In the genomic region with DNA sequence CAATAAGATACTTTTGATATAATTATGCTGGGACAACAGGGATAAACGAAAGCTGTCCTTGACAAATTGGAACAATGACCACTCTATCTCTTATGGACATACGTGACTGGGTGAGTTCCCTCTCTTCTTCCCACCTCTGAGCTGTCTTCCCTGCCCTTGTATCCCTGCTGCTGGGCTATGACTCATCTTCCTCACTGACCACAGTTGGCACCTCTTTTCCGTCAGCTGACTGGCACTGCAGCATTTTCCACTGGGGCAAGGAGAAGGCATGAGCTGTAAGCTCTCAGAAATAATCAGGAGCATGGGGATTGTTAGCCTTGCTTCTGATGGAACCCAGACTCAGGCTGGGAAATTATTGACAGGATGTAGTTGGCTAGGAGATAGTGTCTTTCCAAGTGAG, we compare ENCODE assay signal across 12 cellular contexts. TPM values are rescaled to one million over a fixed set of nuclear protein-coding genes. Genes with fewer than 3 reads are reported as not detected.
DNase-seq lines count a peak whose midpoint lies in the region; ATAC-seq and TF ChIP-seq lines count a peak whose summit lies in the region.
"Had no signal": no experiment of that assay in that cellular context is flagged by ENCODE, and none has a peak within 500 bp of the region (broad histone marks: within the 10 kb centered on the region; RNA-seq: fewer than 3 reads in every experiment).

No MANE protein-coding gene starts in this region.

- WGBS in neuronal stem cell (ENCODE audit: extremely low coverage in 2 of 2, insufficient read length in 2 of 2, insufficient replicate concordance in 1 of 2), 2 donors, result no CpG with 5 or more reads among the region's 3 CpGs
- WGBS in thyroid gland, 2 donors, result 83 to 88% methylated on average over 3 of the region's 3 CpGs

- DNase-seq in Caki2 (ENCODE audit: low read depth) (peak; percentile 71), PC-9 (peak; percentile 64 to 76), epithelial cell of prostate (ENCODE audit: low read depth, low spot score) (peak; percentile 66), neuronal stem cell (ENCODE audit: low spot score) (no peak), NCI-H1436 (lab: John Stamatoyannopoulos, UW) (no peak), thyroid gland (no peak)
- DNase-seq: activated effector memory CD4-positive, alpha-beta T cell treated with Interleukin-2 at 50 U/mL for 16 hours; erythroblast; NCI-H1417 had no signal

- H3K4me2 ChIP-seq in PC-9 (peak overlapping the region; percentile 37; the same call in 1 of the 2 replicates), neuronal stem cell (ENCODE audit: insufficient read depth, low read length, poor library complexity, severe bottlenecking) (no peak overlapping the region)

- intact Hi-C loops in PC-9 (cut with micrococcal nuclease; ENCODE audit: unreplicated experiment), result no loop called here
- intact Hi-C loops in thyroid gland (cut with DNase I), result no loop called here

- no peak overlapping the region for H3K23ac ChIP-seq in neuronal stem cell (ENCODE audit: low read depth, low read length, poor library complexity)

- no peaks in the 10 kb centered on the region for H3K9me2 ChIP-seq in PC-9 (ENCODE audit: insufficient read depth)

- peak overlapping the region; percentile 7 for H3K18ac ChIP-seq in neuronal stem cell (ENCODE audit: low read length)

- no peak overlapping the region for H3K27ac ChIP-seq in PC-9
- H3K27ac ChIP-seq in epithelial cell of prostate, result no peak overlapping the region
- H3K27ac ChIP-seq in neuronal stem cell (replicated peaks; ENCODE audit: low read length), result no peak overlapping the region
- H3K27ac ChIP-seq in thyroid gland, result no peak overlapping the region

- H3K9ac ChIP-seq in neuronal stem cell (ENCODE audit: low read depth, low read length, poor library complexity), result no peak overlapping the region

- H2BK120ac ChIP-seq in neuronal stem cell (ENCODE audit: low read depth, low read length), result no peak overlapping the region

- no peaks in the 10 kb centered on the region for H4K20me1 ChIP-seq in PC-9 (ENCODE audit: insufficient read depth)

- in situ Hi-C loops in Caki2 (cut with HindIII; ENCODE audit: low pct_unique_long_range_greater_than_20kb, low sequenced_read_pairs), result no loop called here

- TF ChIP-seq POLR2A in thyroid gland (IDR thresholded peaks at IDR 0.05), result no peak

- no peak overlapping the region for H3K4ac ChIP-seq in neuronal stem cell (ENCODE audit: low read length)

- POLR2A ChIA-PET in PC-9 (lab: Charles Lee; ENCODE audit: unreplicated experiment), result interaction anchor here (0.6 kb wide), 1 partner anchor 708 kb away, joined by 11 read pairs; no protein-coding TSS in a partner anchor

- no peaks in the 10 kb centered on the region for H3K27me3 ChIP-seq in PC-9 (ENCODE audit: insufficient read depth, low read depth)
- H3K27me3 ChIP-seq in neuronal stem cell (ENCODE audit: control insufficient read depth in 3 of 3, insufficient read depth in 3 of 3, low read depth in 1 of 3, low read length in 3 of 3), result peaks cover 0 to 5% (median 0%) of the 10 kb centered on the region in 3 experiments
- no peaks in the 10 kb centered on the region for H3K27me3 ChIP-seq in thyroid gland

- H3K4me1 ChIP-seq in PC-9 (replicated peaks; ENCODE audit: insufficient read depth) (peaks cover 11% of the 10 kb centered on the region), neuronal stem cell (ENCODE audit: control insufficient read depth in 2 of 2, insufficient read depth in 1 of 2, low read depth in 1 of 2, low read length in 2 of 2) (peaks cover 0 to 1% of the 10 kb centered on the region in 2 donors), thyroid gland (no peaks in the 10 kb centered on the region)

- no peaks in the 10 kb centered on the region for H3K36me3 ChIP-seq in PC-9 (ENCODE audit: low read depth)
- no peaks in the 10 kb centered on the region for H3K36me3 ChIP-seq in neuronal stem cell (replicated peaks in 1 of 2; ENCODE audit: control insufficient read depth in 2 of 2, insufficient read depth in 2 of 2, low read length in 2 of 2)
- no peaks in the 10 kb centered on the region for H3K36me3 ChIP-seq in thyroid gland

- BruUV-seq in PC-9 (replicated peaks; lab: Mats Ljungman, UMichigan), result no TSS peak

- no peak overlapping the region for H4K8ac ChIP-seq in neuronal stem cell (ENCODE audit: low read depth, low read length)

- no peak overlapping the region for H3K14ac ChIP-seq in neuronal stem cell (ENCODE audit: low read length)

- H3K79me1 ChIP-seq in neuronal stem cell (ENCODE audit: low read depth, low read length), result no peaks in the 10 kb centered on the region

- no peak overlapping the region for H4K91ac ChIP-seq in neuronal stem cell (ENCODE audit: low read depth, low read length, poor library complexity)

- H2BK15ac ChIP-seq in neuronal stem cell (ENCODE audit: low read length), result no peak overlapping the region

- ATAC-seq in HG03571 (IDR thresholded peaks at IDR 0.05; ENCODE audit: unreplicated experiment) (no peak), GM18498 (IDR thresholded peaks at IDR 0.05; ENCODE audit: unreplicated experiment) (no peak)

- TF ChIP-seq CTCF in PC-9 (conservative IDR thresholded peaks at IDR 0.05) (no peak), thyroid gland (IDR thresholded peaks at IDR 0.05) (no peak)

- no peak overlapping the region for H2AK5ac ChIP-seq in neuronal stem cell (ENCODE audit: low read depth, low read length)

- CTCF ChIA-PET in PC-9 (lab: Charles Lee), result no interaction called here

- H2AFZ ChIP-seq in PC-9, result no peak overlapping the region
- no peak overlapping the region for H2AFZ ChIP-seq in neuronal stem cell (ENCODE audit: low read length)

- H3K9me3 ChIP-seq in PC-9 (ENCODE audit: insufficient read depth, low read depth) (no peaks in the 10 kb centered on the region), neuronal stem cell (replicated peaks in 1 of 2; ENCODE audit: control insufficient read depth in 2 of 2, insufficient read depth in 1 of 2, low read depth in 1 of 2, low read length in 2 of 2) (no peaks in the 10 kb centered on the region), thyroid gland (no peaks in the 10 kb centered on the region)

- H3K79me2 ChIP-seq in PC-9 (ENCODE audit: low read depth), result no peaks in the 10 kb centered on the region

- no peaks in the 10 kb centered on the region for H3F3A ChIP-seq in PC-9 (ENCODE audit: insufficient read depth, low read depth)

- H2BK5ac ChIP-seq in neuronal stem cell (ENCODE audit: low read length), result no peak overlapping the region

- H3K4me3 ChIP-seq in PC-9 (no peak overlapping the region), neuronal stem cell (ENCODE audit: low read length in 2 of 2) (no peak overlapping the region), thyroid gland (replicated peaks in 1 of 3) (no peak overlapping the region)

- H2BK12ac ChIP-seq in neuronal stem cell (ENCODE audit: low read length), result no peak overlapping the region

RNA-seq across cellular contexts. Expression of gene PCSK1, which starts 48.7 kb away (rescaled TPM):
- not detected in 2 replicates for total RNA-seq in Caki2 (2014; rRNA removed; shearing (Covaris generic); ENCODE audit: low replicate concordance)
- total RNA-seq in PC-9 (2021) (not detected in 2 replicates), thyroid gland (10 to 100 TPM in 1 of 4 donors, 1 to 10 TPM in 3; 2.3 to 16.8 (median 7.3) TPM)
- 0.22 TPM for polyA plus RNA-seq in neuronal stem cell (2013, experiment 1 of 2)
- 0.25 TPM for polyA plus RNA-seq in neuronal stem cell (2013, experiment 2 of 2)
- total RNA-seq: T-helper 1 cell treated with Interleukin-12 subunit alpha and Interleukin-12 subunit beta and Interleukin-4 antibody, amounts not matched to agents 30 ng/mL and 1 ng/mL, for 36 hours had no signal

Comparison
In these comparisons a context has a peak if more than half of its experiments do, and no peak if none do; other contexts are left out.
1. DNase-seq: peak in Caki2 (single experiment), PC-9 (2 of 2) and epithelial cell of prostate (single experiment); none in neuronal stem cell (single experiment), NCI-H1436 (single experiment) and thyroid gland (0 of 2).